25 cellular contexts compared by ENCODE assay signal in genomic region chr21:44290327-44291077, GRCh38. TPM values are rescaled to one million over a fixed set of nuclear protein-coding genes. Genes with fewer than 3 reads are reported as not detected.
DNase-seq lines count a peak whose midpoint lies in the region; ATAC-seq and TF ChIP-seq lines count a peak whose summit lies in the region.
"Had no signal": no experiment of that assay in that cellular context is flagged by ENCODE, and none has a peak within 500 bp of the region (broad histone marks: within the 10 kb centered on the region; RNA-seq: fewer than 3 reads in every experiment).

No MANE protein-coding gene starts in this region.

- peaks cover 57% of the 10 kb centered on the region for H3K4me1 ChIP-seq in OCI-LY3 (ENCODE audit: low read length)
- H3K4me1 ChIP-seq in neuronal stem cell (ENCODE audit: control insufficient read depth in 2 of 2, insufficient read depth in 1 of 2, low read depth in 1 of 2, low read length in 2 of 2): peaks cover 3 to 4% of the 10 kb centered on the region in 2 donors
- no peaks in the 10 kb centered on the region for H3K4me1 ChIP-seq in GM23248 (ENCODE audit: insufficient read depth)

- no peak overlapping the region for H4K8ac ChIP-seq in neuronal stem cell (ENCODE audit: low read depth, low read length)

- in situ Hi-C loops in GM23248 (cut with MboI): no loop called here

- H3K23ac ChIP-seq in neuronal stem cell (ENCODE audit: low read depth, low read length, poor library complexity): peak overlapping the region; percentile 80

- H3K79me2 ChIP-seq in OCI-LY3 (ENCODE audit: low read length): no peaks in the 10 kb centered on the region
- no peaks in the 10 kb centered on the region for H3K79me2 ChIP-seq in GM23248 (ENCODE audit: insufficient read depth)

- no CpG with 5 or more reads among the region's 16 CpGs for WGBS in neuronal stem cell (ENCODE audit: extremely low coverage in 2 of 2, insufficient read length in 2 of 2, insufficient replicate concordance in 1 of 2), 2 donors
- WGBS in GM23248 (ENCODE audit: low coverage in 1 of 2, low lambda C conversion rate in 2 of 2, missing lambda C conversion rate in 2 of 2), 2 experiments: 83% methylated on average over 15 to 16 of the region's 16 CpGs

- H3K9me2 ChIP-seq in GM23248 (ENCODE audit: insufficient read depth): no peaks in the 10 kb centered on the region

- H2AFZ ChIP-seq in OCI-LY3 (ENCODE audit: low read depth, low read length) (no peak overlapping the region), neuronal stem cell (ENCODE audit: low read length) (no peak overlapping the region), GM23248 (no peak overlapping the region)

- H4K91ac ChIP-seq in neuronal stem cell (ENCODE audit: low read depth, low read length, poor library complexity): peak overlapping the region; percentile 8

- peak overlapping the region; percentile 63 for H2BK15ac ChIP-seq in neuronal stem cell (ENCODE audit: low read length)

- H3K9ac ChIP-seq in OCI-LY3 (ENCODE audit: low read length) (no peak overlapping the region), neuronal stem cell (ENCODE audit: low read depth, low read length, poor library complexity) (no peak overlapping the region), GM23248 (no peak overlapping the region)

- H3K36me3 ChIP-seq in OCI-LY3 (replicated peaks; ENCODE audit: low read depth, low read length) (no peaks in the 10 kb centered on the region), neuronal stem cell (replicated peaks in 1 of 2; ENCODE audit: control insufficient read depth in 2 of 2, insufficient read depth in 2 of 2, low read length in 2 of 2) (no peaks in the 10 kb centered on the region), GM23248 (ENCODE audit: low read depth) (no peaks in the 10 kb centered on the region)
- H3K36me3 ChIP-seq: Peyer's patch had no signal

- H4K20me1 ChIP-seq in OCI-LY3 (ENCODE audit: insufficient read depth, low read length) (no peaks in the 10 kb centered on the region), GM23248 (ENCODE audit: insufficient read depth) (no peaks in the 10 kb centered on the region)

- H3K4me3 ChIP-seq in OCI-LY3 (ENCODE audit: low read length): no peak overlapping the region
- no peak overlapping the region for H3K4me3 ChIP-seq in neuronal stem cell (ENCODE audit: low read length in 2 of 2)
- H3K4me3 ChIP-seq in GM23248: no peak overlapping the region
- H3K4me3 ChIP-seq: GM12878, Peyer's patch had no signal

- H3K4me2 ChIP-seq in OCI-LY3 (ENCODE audit: low read length) (peak overlapping the region; percentile 45; the same call in 1 of the 2 replicates), neuronal stem cell (ENCODE audit: insufficient read depth, low read length, poor library complexity, severe bottlenecking) (no peak overlapping the region), GM23248 (ENCODE audit: unreplicated experiment) (no peak overlapping the region)

- H3K9me3 ChIP-seq in OCI-LY3 (ENCODE audit: insufficient read depth, low read length): no peaks in the 10 kb centered on the region
- no peaks in the 10 kb centered on the region for H3K9me3 ChIP-seq in neuronal stem cell (replicated peaks in 1 of 2; ENCODE audit: control insufficient read depth in 2 of 2, insufficient read depth in 1 of 2, low read depth in 1 of 2, low read length in 2 of 2)
- no peaks in the 10 kb centered on the region for H3K9me3 ChIP-seq in GM23248 (ENCODE audit: low read depth)
- H3K9me3 ChIP-seq: Peyer's patch had no signal

- intact Hi-C loops in left cardiac atrium (cut with DNase I) (no loop called here), Right ventricle myocardium superior (cut with DNase I) (no loop called here)

- H2BK12ac ChIP-seq in neuronal stem cell (ENCODE audit: low read length): no peak overlapping the region

- H2BK5ac ChIP-seq in neuronal stem cell (ENCODE audit: low read length): no peak overlapping the region

- H3K27me3 ChIP-seq in OCI-LY3 (ENCODE audit: low read depth, low read length): no peaks in the 10 kb centered on the region
- H3K27me3 ChIP-seq in neuronal stem cell (ENCODE audit: control insufficient read depth in 3 of 3, insufficient read depth in 3 of 3, low read depth in 1 of 3, low read length in 3 of 3): peaks cover 0 to 52% (median 18%) of the 10 kb centered on the region in 3 experiments
- H3K27me3 ChIP-seq in GM23248 (replicated peaks; ENCODE audit: insufficient read depth): no peaks in the 10 kb centered on the region
- H3K27me3 ChIP-seq: Peyer's patch had no signal

- H2BK120ac ChIP-seq in neuronal stem cell (ENCODE audit: low read depth, low read length): no peak overlapping the region

- DNase-seq in left cardiac atrium: peak; percentile 10
- no peak for DNase-seq in Right ventricle myocardium superior
- DNase-seq in neuronal stem cell (ENCODE audit: low spot score): no peak
- DNase-seq in NCI-H2171 (lab: John Stamatoyannopoulos, UW): no peak
- no peak for DNase-seq in GM23248
- DNase-seq: AML-193; DMS79; H7; NCI-H1105; NCI-H146; NCI-H2029; NCI-H226; NCI-H510A treated with DMSO at 0.1 percent for 48 hours; NCI-H774; NK-92 treated with Interleukin-12 subunit alpha and Interleukin-12 subunit beta, amount 100 ng/mL, for 24 hours; Peyer's patch had no signal

- H3K18ac ChIP-seq in neuronal stem cell (ENCODE audit: low read length): peak overlapping the region; percentile 35

- ATAC-seq in left cardiac atrium (no peak), Right ventricle myocardium superior (ENCODE audit: poor library complexity) (no peak), HG03442 (IDR thresholded peaks at IDR 0.05; ENCODE audit: unreplicated experiment) (no peak)
- ATAC-seq: GM12878 had no signal

- H3K27ac ChIP-seq in OCI-LY3 (ENCODE audit: low read length) (no peak overlapping the region), neuronal stem cell (replicated peaks; ENCODE audit: low read length) (no peak overlapping the region), GM23248 (no peak overlapping the region)
- H3K27ac ChIP-seq: C4-2B, Peyer's patch had no signal

- H3K4ac ChIP-seq in neuronal stem cell (ENCODE audit: low read length): no peak overlapping the region

- no peak for TF ChIP-seq CTCF in OCI-LY3 (IDR thresholded peaks at IDR 0.05; ENCODE audit: low read depth, low read length)

- H3K79me1 ChIP-seq in neuronal stem cell (ENCODE audit: low read depth, low read length): no peaks in the 10 kb centered on the region

- H2AK5ac ChIP-seq in neuronal stem cell (ENCODE audit: low read depth, low read length): peak overlapping the region; percentile 57

- H3F3A ChIP-seq in GM23248 (ENCODE audit: insufficient read depth): no peaks in the 10 kb centered on the region

- H3K14ac ChIP-seq in neuronal stem cell (ENCODE audit: low read length): no peak overlapping the region

RNA-seq across cellular contexts. Expression of gene AIRE, which starts 4.8 kb away (rescaled TPM):
- total RNA-seq in left cardiac atrium (under 1 TPM in 1 of 2 donors, not detected in 1; 0.08 TPM), Right ventricle myocardium superior (not detected)
- not detected for polyA plus RNA-seq in neuronal stem cell (2013, experiment 1 of 2)
- not detected for polyA plus RNA-seq in neuronal stem cell (2013, experiment 2 of 2)
- not detected in 2 replicates for total RNA-seq in GM23248 (2014; rRNA removed; shearing (Covaris generic))
- not detected in 2 replicates for polyA plus RNA-seq in GM23248 (2016; fragmentation: Nextera tagmentation; extraction: Ambion mirVana)
- total RNA-seq: A172, OCI-LY7, SK-MEL-5 had no signal
- polyA plus RNA-seq: AG04450 had no signal

RNA-seq across cellular contexts. Expression of gene PFKL, which starts 9.4 kb away (rescaled TPM):
- total RNA-seq in left cardiac atrium (10 to 100 TPM; 58.8 to 67.2 TPM), Right ventricle myocardium superior (42.7 TPM)
- 37.4 TPM for polyA plus RNA-seq in neuronal stem cell (2013, experiment 1 of 2)
- polyA plus RNA-seq in neuronal stem cell (2013, experiment 2 of 2): 35.9 TPM
- total RNA-seq in GM23248 (2014; rRNA removed; shearing (Covaris generic)): 239 and 270 TPM in 2 replicates
- 199 and 213 TPM in 2 replicates for polyA plus RNA-seq in GM23248 (2016; fragmentation: Nextera tagmentation; extraction: Ambion mirVana)

RNA-seq across cellular contexts. Expression of gene DNMT3L, which starts 28.8 kb away (rescaled TPM):
- not detected for total RNA-seq in left cardiac atrium
- not detected for total RNA-seq in Right ventricle myocardium superior
- polyA plus RNA-seq in neuronal stem cell (2013, experiment 1 of 2): 0.04 TPM
- not detected for polyA plus RNA-seq in neuronal stem cell (2013, experiment 2 of 2)
- total RNA-seq in GM23248 (2014; rRNA removed; shearing (Covaris generic)): not detected in 2 replicates
- not detected in 2 replicates for polyA plus RNA-seq in GM23248 (2016; fragmentation: Nextera tagmentation; extraction: Ambion mirVana)
- total RNA-seq: A172, GM12878, OCI-LY7, Peyer's patch, SK-MEL-5 had no signal
- polyA plus RNA-seq: AG04450, GM12878, IgD-negative memory B cell had no signal

RNA-seq across cellular contexts. Expression of gene CFAP410, which starts 48.7 kb away (rescaled TPM):
- 10 to 100 TPM; 16.4 to 21.8 TPM for total RNA-seq in left cardiac atrium
- 13.9 TPM for total RNA-seq in Right ventricle myocardium superior
- 13.0 TPM for polyA plus RNA-seq in neuronal stem cell (2013, experiment 1 of 2)
- 12.0 TPM for polyA plus RNA-seq in neuronal stem cell (2013, experiment 2 of 2)
- total RNA-seq in GM23248 (2014; rRNA removed; shearing (Covaris generic)): 17.0 and 20.5 TPM in 2 replicates
- 19.8 and 20.8 TPM in 2 replicates for polyA plus RNA-seq in GM23248 (2016; fragmentation: Nextera tagmentation; extraction: Ambion mirVana)

RNA-seq across cellular contexts. Expression of gene ICOSLG, which starts 49.8 kb away (rescaled TPM):
- total RNA-seq in left cardiac atrium (1 to 10 TPM; 6.1 to 6.4 TPM), Right ventricle myocardium superior (4.3 TPM)
- polyA plus RNA-seq in neuronal stem cell (2013, experiment 1 of 2): 0.49 TPM
- polyA plus RNA-seq in neuronal stem cell (2013, experiment 2 of 2): 0.43 TPM
- under 0.01 and 0.25 TPM in 2 replicates for total RNA-seq in GM23248 (2014; rRNA removed; shearing (Covaris generic))
- polyA plus RNA-seq in GM23248 (2016; fragmentation: Nextera tagmentation; extraction: Ambion mirVana): not detected in 2 replicates
- polyA plus RNA-seq: AG04450 had no signal
